8 cellular contexts compared by ENCODE assay signal in the genomic region with DNA sequence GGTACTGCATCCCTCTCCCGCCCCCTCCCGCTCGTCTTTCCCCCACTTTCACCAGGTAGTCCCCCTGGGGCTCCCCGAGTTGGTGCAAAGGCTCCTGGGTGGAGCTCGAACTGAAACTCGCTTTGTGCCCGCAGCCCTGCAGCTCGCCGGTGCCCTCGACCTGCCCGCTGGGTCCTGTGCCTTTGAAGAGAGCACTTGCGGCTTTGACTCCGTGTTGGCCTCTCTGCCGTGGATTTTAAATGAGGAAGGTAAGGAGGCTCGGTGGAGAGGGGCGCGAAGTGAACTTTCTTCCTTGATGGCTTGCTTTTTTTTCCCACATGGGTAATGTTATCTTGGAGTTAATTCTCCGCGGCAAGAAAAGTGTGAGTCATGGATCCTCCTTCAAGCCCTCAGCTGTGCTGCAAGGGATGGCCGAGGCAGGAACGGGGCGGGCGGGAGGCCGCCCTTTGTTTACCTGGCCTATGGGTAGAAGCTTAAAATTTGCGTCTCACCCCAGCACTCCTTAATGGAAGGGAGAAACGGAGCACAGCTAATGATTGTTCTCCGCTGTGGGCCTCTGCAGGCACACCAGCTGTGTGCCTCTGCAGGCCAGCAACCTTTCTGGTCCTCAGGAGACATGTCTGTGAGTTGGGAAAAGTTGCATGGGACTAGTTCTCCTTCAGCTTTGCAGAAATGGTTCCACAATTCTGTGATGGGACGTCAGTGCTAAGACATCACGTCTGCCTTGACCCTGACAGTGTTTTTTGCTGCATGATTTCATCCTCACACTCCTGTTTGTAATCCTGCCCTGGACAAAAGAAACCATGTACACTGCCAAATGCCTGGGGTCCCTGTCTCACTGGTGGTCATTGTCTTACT. TPM values are rescaled to one million over a fixed set of nuclear protein-coding genes. Genes with fewer than 3 reads are reported as not detected.
DNase-seq lines count a peak whose midpoint lies in the region; ATAC-seq and TF ChIP-seq lines count a peak whose summit lies in the region.

No MANE protein-coding gene starts in this region.

- H3K36me3 Mint-ChIP-seq in activated CD8-positive, alpha-beta T cell treated with anti-CD3 and anti-CD28 coated beads, Interleukin-2, amount 10 ng/mL, durations not matched to agents 7 days and 5 days (ENCODE audit: low read depth) = no peaks in the 10 kb centered on the region

- CTCF ChIA-PET in activated CD8-positive, alpha-beta T cell treated with anti-CD3 and anti-CD28 coated beads, Interleukin-2, amount 10 ng/mL, durations not matched to agents 7 days and 5 days (lab: Charles Lee) = no interaction called here

- H3K27me3 Mint-ChIP-seq in activated CD8-positive, alpha-beta T cell treated with anti-CD3 and anti-CD28 coated beads, Interleukin-2, amount 10 ng/mL, durations not matched to agents 7 days and 5 days (ENCODE audit: low read depth) = peaks cover 48% of the 10 kb centered on the region

- peak overlapping the region; percentile 52 for H3K4me3 ChIP-seq in retinal pigment epithelial cell (ENCODE audit: low read length)

- H3K27ac Mint-ChIP-seq in activated CD8-positive, alpha-beta T cell treated with anti-CD3 and anti-CD28 coated beads, Interleukin-2, amount 10 ng/mL, durations not matched to agents 7 days and 5 days = no peak overlapping the region

- intact Hi-C loops in left ventricle myocardium superior (cut with micrococcal nuclease) = no loop called here

- POLR2A ChIA-PET in activated CD8-positive, alpha-beta T cell treated with anti-CD3 and anti-CD28 coated beads, Interleukin-2, amount 10 ng/mL, durations not matched to agents 7 days and 5 days (lab: Charles Lee) = interaction anchor here (0.6 kb wide), 1 partner anchor 737 kb away, joined by 3 read pairs; no protein-coding TSS in a partner anchor

- H3K4me3 Mint-ChIP-seq in activated CD8-positive, alpha-beta T cell treated with anti-CD3 and anti-CD28 coated beads, Interleukin-2, amount 10 ng/mL, durations not matched to agents 7 days and 5 days = peak overlapping the region; percentile 32

- ATAC-seq in activated CD8-positive, alpha-beta T cell treated with anti-CD3 and anti-CD28 coated beads, Interleukin-2, amount 10 ng/mL, durations not matched to agents 7 days and 5 days = peak; percentile 55
- peak; percentile 39 for ATAC-seq in left ventricle myocardium superior
- ATAC-seq in HG02798 (IDR thresholded peaks at IDR 0.05; ENCODE audit: poor library complexity, unreplicated experiment) = no peak
- ATAC-seq in GM21528 (IDR thresholded peaks at IDR 0.05; ENCODE audit: low FRiP score, unreplicated experiment) = no peak
- ATAC-seq in HG02885 (IDR thresholded peaks at IDR 0.05; ENCODE audit: poor library complexity, unreplicated experiment) = no peak

- H3K4me1 Mint-ChIP-seq in activated CD8-positive, alpha-beta T cell treated with anti-CD3 and anti-CD28 coated beads, Interleukin-2, amount 10 ng/mL, durations not matched to agents 7 days and 5 days (ENCODE audit: low read depth) = peaks cover 13% of the 10 kb centered on the region

- DNase-seq in GM03348 (ENCODE audit: low spot score) (peak; percentile 72), left ventricle myocardium superior (peak; percentile 45), retinal pigment epithelial cell (ENCODE audit: low read depth) (no peak), SW 1271 (lab: John Stamatoyannopoulos, UW) (no peak)
- DNase-seq in activated CD8-positive, alpha-beta T cell treated with anti-CD3 and anti-CD28 coated beads, Interleukin-2, amount 10 ng/mL, durations not matched to agents 7 days and 5 days = no peak

- no peak for TF ChIP-seq CTCF in retinal pigment epithelial cell (conservative IDR thresholded peaks at IDR 0.05; ENCODE audit: low read depth, low read length)

- H3K9me3 Mint-ChIP-seq in activated CD8-positive, alpha-beta T cell treated with anti-CD3 and anti-CD28 coated beads, Interleukin-2, amount 10 ng/mL, durations not matched to agents 7 days and 5 days (ENCODE audit: insufficient read depth) = no peaks in the 10 kb centered on the region

RNA-seq across cellular contexts. Expression of a gene that starts 1.0 kb away (rescaled TPM):
- not detected for total RNA-seq in activated CD8-positive, alpha-beta T cell treated with anti-CD3 and anti-CD28 coated beads, Interleukin-2, amount 10 ng/mL, durations not matched to agents 7 days and 5 days
- 8.9 TPM for total RNA-seq in left ventricle myocardium superior

Comparison
In these comparisons a context has a peak if more than half of its experiments do, and no peak if none do; other contexts are left out.
1. DNase-seq: peak in GM03348 (single experiment) and left ventricle myocardium superior (single experiment); none in activated CD8-positive, alpha-beta T cell treated with anti-CD3 and anti-CD28 coated beads, Interleukin-2, amount 10 ng/mL, durations not matched to agents 7 days and 5 days (single experiment), retinal pigment epithelial cell (single experiment) and SW 1271 (0 of 2).
2. ATAC-seq: peak in activated CD8-positive, alpha-beta T cell treated with anti-CD3 and anti-CD28 coated beads, Interleukin-2, amount 10 ng/mL, durations not matched to agents 7 days and 5 days (single experiment) and left ventricle myocardium superior (single experiment); none in HG02798 (single experiment), GM21528 (single experiment) and HG02885 (single experiment).